Comparison of ENCODE assay signal across 12 cellular contexts in the genomic region with DNA sequence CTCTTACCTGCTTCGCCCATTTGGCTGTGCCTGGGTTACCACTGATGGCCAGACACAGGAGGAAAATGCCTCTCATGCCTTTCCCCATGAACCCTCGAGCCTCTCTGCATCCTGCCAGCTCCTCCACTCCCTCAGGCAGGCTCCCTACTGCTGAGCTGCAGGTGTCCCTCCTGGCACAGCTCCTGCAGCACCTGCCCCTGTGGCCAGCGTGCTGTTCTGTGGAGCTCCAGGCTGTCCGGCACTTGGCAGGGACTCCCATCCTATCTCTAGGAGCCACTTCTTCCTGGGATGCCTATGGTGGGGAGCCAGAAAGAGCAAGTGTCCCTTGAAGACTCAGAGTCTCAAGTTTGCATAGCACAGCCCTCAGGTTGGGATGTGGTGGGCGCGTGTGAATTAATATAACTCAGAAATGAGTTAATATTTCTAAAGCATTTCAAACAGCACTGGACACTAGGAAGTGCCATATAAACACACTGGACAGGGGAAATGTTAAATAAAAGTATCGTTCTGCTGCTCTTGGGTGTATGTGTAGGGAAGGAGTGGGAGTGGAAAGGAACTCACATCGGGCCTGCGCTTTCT. TPM values are rescaled to one million over a fixed set of nuclear protein-coding genes. Genes with fewer than 3 reads are reported as not detected.
A peak's percentile ranks its signal among the peaks of the same experiment; 100 is the strongest.
DNase-seq lines count a peak whose midpoint lies in the region; TF ChIP-seq lines count a peak whose summit lies in the region.
"Had no signal": no experiment of that assay in that cellular context is flagged by ENCODE, and none has a peak within 500 bp of the region (broad histone marks: within the 10 kb centered on the region; RNA-seq: fewer than 3 reads in every experiment).

No MANE protein-coding gene starts in this region.

- H2AFZ ChIP-seq in PC-9: no peak overlapping the region

- H3K9me3 ChIP-seq in CD8-positive, alpha-beta memory T cell (ENCODE audit: low read length): no peaks in the 10 kb centered on the region
- H3K9me3 ChIP-seq in HEK293 (ENCODE audit: control insufficient read depth, insufficient read depth, low read depth, low read length) (no peaks in the 10 kb centered on the region), PC-9 (ENCODE audit: insufficient read depth, low read depth) (no peaks in the 10 kb centered on the region)

- H3K4me3 Mint-ChIP-seq in CD8-positive, alpha-beta memory T cell: peak overlapping the region in 4 of 7 donors; percentile 40 to 53 (median 45)
- H3K4me3 Mint-ChIP-seq in activated CD4-positive, alpha-beta memory T cell treated with anti-CD3 and anti-CD28 coated beads, Interleukin-2, amount 10 ng/mL, durations not matched to agents 7 days and 5 days: no peak overlapping the region

- peaks cover 74 to 88% of the 10 kb centered on the region in 2 donors for H3K27me3 Mint-ChIP-seq in CD8-positive, alpha-beta memory T cell
- peaks cover 87% of the 10 kb centered on the region for H3K27me3 Mint-ChIP-seq in activated CD4-positive, alpha-beta memory T cell treated with anti-CD3 and anti-CD28 coated beads, Interleukin-2, amount 10 ng/mL, durations not matched to agents 7 days and 5 days

- H3K9me3 Mint-ChIP-seq in CD8-positive, alpha-beta memory T cell: peaks cover 0 to 2% (median 0%) of the 10 kb centered on the region in 5 donors
- H3K9me3 Mint-ChIP-seq in activated CD4-positive, alpha-beta memory T cell treated with anti-CD3 and anti-CD28 coated beads, Interleukin-2, amount 10 ng/mL, durations not matched to agents 7 days and 5 days: no peaks in the 10 kb centered on the region

- no TSS peak for BruUV-seq in PC-9 (replicated peaks; lab: Mats Ljungman, UMichigan)

- H3K4me2 ChIP-seq in PC-9: no peak overlapping the region
- H3K4me2 ChIP-seq: BLaER1 treated with 17β-estradiol and CSF1 and Interleukin-3, amounts not matched to agents 10 nM and 100 nM had no signal

- peaks cover 46% of the 10 kb centered on the region for H3K27me3 ChIP-seq in CD8-positive, alpha-beta memory T cell (ENCODE audit: insufficient read depth, low read length, poor library complexity, severe bottlenecking)
- H3K27me3 ChIP-seq in PC-9 (ENCODE audit: insufficient read depth, low read depth): 0 out of 2 replicates have a peak, but pooled peaks cover 4% of the 10 kb centered on the region

- intact Hi-C loops in PC-9 (cut with micrococcal nuclease; ENCODE audit: unreplicated experiment): loop anchor here (10.0 kb wide), 2 partner anchors 232 to 298 kb away; no protein-coding TSS in a partner anchor

- CTCF ChIA-PET in CD8-positive, alpha-beta memory T cell (lab: Charles Lee): no interaction called here
- CTCF ChIA-PET in HEK293 (lab: Yijun Ruan, JAX) (interaction anchor here (0.7 to 11.9 kb wide), 6 partner anchors 11 to 447 kb away, joined by 3 to 199 read pairs (median 5); a partner anchor contains a TSS), PC-9 (lab: Charles Lee) (interaction anchor here (0.6 kb wide), 1 partner anchor 301 kb away, joined by 5 read pairs; no protein-coding TSS in a partner anchor)
- CTCF ChIA-PET in activated CD4-positive, alpha-beta memory T cell treated with anti-CD3 and anti-CD28 coated beads, Interleukin-2, amount 10 ng/mL, durations not matched to agents 7 days and 5 days (lab: Charles Lee): interaction anchor here (0.8 to 2.4 kb wide), 3 partner anchors 12 to 233 kb away, joined by 3 to 6 read pairs (median 5); no protein-coding TSS in a partner anchor

- peak overlapping the region in 2 of 8 donors; percentile 25 to 39 for H3K27ac Mint-ChIP-seq in CD8-positive, alpha-beta memory T cell
- H3K27ac Mint-ChIP-seq in activated CD4-positive, alpha-beta memory T cell treated with anti-CD3 and anti-CD28 coated beads, Interleukin-2, amount 10 ng/mL, durations not matched to agents 7 days and 5 days: no peak overlapping the region

- H3F3A ChIP-seq in PC-9 (ENCODE audit: insufficient read depth, low read depth): peaks cover 40% of the 10 kb centered on the region

- no peaks in the 10 kb centered on the region for H4K20me1 ChIP-seq in PC-9 (ENCODE audit: insufficient read depth)

- H3K79me2 ChIP-seq in PC-9 (ENCODE audit: low read depth): no peaks in the 10 kb centered on the region

- peaks cover 13 to 35% (median 14%) of the 10 kb centered on the region in 3 donors for H3K4me1 Mint-ChIP-seq in CD8-positive, alpha-beta memory T cell
- H3K4me1 Mint-ChIP-seq in activated CD4-positive, alpha-beta memory T cell treated with anti-CD3 and anti-CD28 coated beads, Interleukin-2, amount 10 ng/mL, durations not matched to agents 7 days and 5 days: peaks cover 19% of the 10 kb centered on the region

- no peak for TF ChIP-seq CTCF in HEK293 (tag by site-specific recombination; IDR thresholded peaks at IDR 0.05)
- no peak for TF ChIP-seq CTCF in PC-9 (conservative IDR thresholded peaks at IDR 0.05)

- no peaks in the 10 kb centered on the region for H3K36me3 Mint-ChIP-seq in CD8-positive, alpha-beta memory T cell
- H3K36me3 Mint-ChIP-seq in activated CD4-positive, alpha-beta memory T cell treated with anti-CD3 and anti-CD28 coated beads, Interleukin-2, amount 10 ng/mL, durations not matched to agents 7 days and 5 days (ENCODE audit: low read depth): no peaks in the 10 kb centered on the region

- peaks cover 7% of the 10 kb centered on the region for H3K4me1 ChIP-seq in CD8-positive, alpha-beta memory T cell (ENCODE audit: insufficient read depth, low read length)
- H3K4me1 ChIP-seq in HEK293 (ENCODE audit: control insufficient read depth, insufficient read depth, low read length) (no peaks in the 10 kb centered on the region; the same call in 1 of the 2 replicates), PC-9 (replicated peaks; ENCODE audit: insufficient read depth) (peaks cover 38% of the 10 kb centered on the region)

- H3K4me3 ChIP-seq in CD8-positive, alpha-beta memory T cell (ENCODE audit: low read length): no peak overlapping the region
- H3K4me3 ChIP-seq in HEK293 (ENCODE audit: low read depth, low read length): no peak overlapping the region
- no peak overlapping the region for H3K4me3 ChIP-seq in PC-9
- H3K4me3 ChIP-seq: BLaER1 treated with 17β-estradiol and CSF1 and Interleukin-3, amounts not matched to agents 10 nM and 100 nM had no signal

- no peaks in the 10 kb centered on the region for H3K9me2 ChIP-seq in PC-9 (ENCODE audit: insufficient read depth)

- DNase-seq in CD8-positive, alpha-beta memory T cell: no peak
- DNase-seq in PC-9 (peak; percentile 51 to 59), iPS-NIHi11 (ENCODE audit: low spot score) (peak; percentile 27), GF-D8 (lab: John Stamatoyannopoulos, UW) (no peak), SKM-1 (lab: John Stamatoyannopoulos, UW; ENCODE audit: unreplicated experiment) (no peak), HuH-7.5 (ENCODE audit: low spot score) (no peak)
- no peak for DNase-seq in activated CD4-positive, alpha-beta memory T cell treated with anti-CD3 and anti-CD28 coated beads, Interleukin-2, amount 10 ng/mL, durations not matched to agents 7 days and 5 days
- DNase-seq: hypothalamus, SW 1271 had no signal

- no peak overlapping the region for H3K27ac ChIP-seq in CD8-positive, alpha-beta memory T cell (ENCODE audit: low read depth, low read length)
- H3K27ac ChIP-seq in HEK293 (ENCODE audit: extremely low read depth, low read depth, low read length) (no peak overlapping the region), PC-9 (no peak overlapping the region)
- H3K27ac ChIP-seq: BLaER1 treated with 17β-estradiol and CSF1 and Interleukin-3, amounts not matched to agents 10 nM and 100 nM had no signal

- POLR2A ChIA-PET in CD8-positive, alpha-beta memory T cell (lab: Charles Lee): no interaction called here
- POLR2A ChIA-PET in HEK293 (lab: Yijun Ruan, JAX) (no interaction called here), PC-9 (lab: Charles Lee; ENCODE audit: unreplicated experiment) (interaction anchor here (0.7 kb wide), 1 partner anchor 155 kb away, joined by 3 read pairs; a partner anchor contains a TSS)
- POLR2A ChIA-PET in activated CD4-positive, alpha-beta memory T cell treated with anti-CD3 and anti-CD28 coated beads, Interleukin-2, amount 10 ng/mL, durations not matched to agents 7 days and 5 days (lab: Charles Lee): interaction anchor here (1.0 kb wide), 1 partner anchor 10 kb away, joined by 3 read pairs; no protein-coding TSS in a partner anchor

- no peaks in the 10 kb centered on the region for H3K36me3 ChIP-seq in CD8-positive, alpha-beta memory T cell (ENCODE audit: insufficient read depth, low read length)
- H3K36me3 ChIP-seq in HEK293 (ENCODE audit: control insufficient read depth in 2 of 2, insufficient read depth in 1 of 2, low read length in 2 of 2): no peaks in the 10 kb centered on the region
- no peaks in the 10 kb centered on the region for H3K36me3 ChIP-seq in PC-9 (ENCODE audit: low read depth)
- H3K36me3 ChIP-seq: BLaER1 treated with 17β-estradiol and CSF1 and Interleukin-3, amounts not matched to agents 10 nM and 100 nM had no signal

TF ChIP-seq in HEK293, 187 proteins besides CTCF, POLR2A, EP300 and RAD21:
- TF ChIP-seq ZIC2 (tag by site-specific recombination; IDR thresholded peaks at IDR 0.05): peak; percentile 100
- TF ChIP-seq ZNF670 (tag by site-specific recombination; IDR thresholded peaks at IDR 0.05; ENCODE audit: low read depth): no peak
- TF ChIP-seq ZNF600 (tag by site-specific recombination; IDR thresholded peaks at IDR 0.05): peak; percentile 35; the same call in 1 of the 2 replicates

RNA-seq across cellular contexts. Expression of a gene that starts 2.6 kb away (rescaled TPM):
- not detected for total RNA-seq in CD8-positive, alpha-beta memory T cell
- not detected for polyA plus RNA-seq in CD8-positive, alpha-beta memory T cell
- not detected in 2 replicates for total RNA-seq in PC-9 (2021)
- not detected for total RNA-seq in activated CD4-positive, alpha-beta memory T cell treated with anti-CD3 and anti-CD28 coated beads, Interleukin-2, amount 10 ng/mL, durations not matched to agents 7 days and 5 days
- total RNA-seq: LHCN-M2 had no signal

RNA-seq across cellular contexts. Expression of a gene that starts 29.6 kb away (rescaled TPM):
- not detected for total RNA-seq in CD8-positive, alpha-beta memory T cell
- not detected for polyA plus RNA-seq in CD8-positive, alpha-beta memory T cell
- total RNA-seq in PC-9 (2021): 9.8 and 12.2 TPM in 2 replicates
- total RNA-seq in activated CD4-positive, alpha-beta memory T cell treated with anti-CD3 and anti-CD28 coated beads, Interleukin-2, amount 10 ng/mL, durations not matched to agents 7 days and 5 days: under 1 TPM in 1 of 2 experiments, not detected in 1; 0.05 TPM

Comparison
In these comparisons a context has a peak if more than half of its experiments do, and no peak if none do; other contexts are left out.
1. DNase-seq: peak in PC-9 (2 of 2) and iPS-NIHi11 (single experiment); none in CD8-positive, alpha-beta memory T cell (0 of 5), GF-D8 (single experiment), SKM-1 (single experiment), HuH-7.5 (single experiment) and activated CD4-positive, alpha-beta memory T cell treated with anti-CD3 and anti-CD28 coated beads, Interleukin-2, amount 10 ng/mL, durations not matched to agents 7 days and 5 days (single experiment).
2. POLR2A ChIA-PET loops: an anchor here in PC-9 (0.7 kb wide) and activated CD4-positive, alpha-beta memory T cell treated with anti-CD3 and anti-CD28 coated beads, Interleukin-2, amount 10 ng/mL, durations not matched to agents 7 days and 5 days (1.0 kb wide); none called in CD8-positive, alpha-beta memory T cell and HEK293.